Comparison of ENCODE assay signal across 15 cellular contexts in the genomic region with DNA sequence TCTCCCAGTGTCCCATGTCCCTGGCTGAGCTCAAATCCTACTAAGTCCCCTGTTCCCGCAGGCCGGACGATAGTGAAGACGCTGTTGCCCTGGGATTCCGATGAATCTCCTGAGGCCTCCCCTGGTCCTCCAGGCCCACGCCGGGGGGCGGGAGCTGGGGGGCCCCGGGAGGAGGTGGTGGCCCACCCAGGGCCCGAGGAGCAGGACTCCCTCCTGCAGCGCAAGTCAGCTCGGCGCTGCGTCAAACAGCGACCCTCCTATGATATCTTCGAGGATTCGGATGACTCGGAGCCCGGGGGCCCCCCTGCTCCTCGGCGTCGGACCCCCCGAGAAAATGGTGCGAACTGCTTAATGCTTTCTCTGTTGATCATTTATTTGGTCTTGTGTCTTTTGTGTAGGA. TPM values are rescaled to one million over a fixed set of nuclear protein-coding genes. Genes with fewer than 3 reads are reported as not detected.
DNase-seq lines count a peak whose midpoint lies in the region; ATAC-seq and TF ChIP-seq lines count a peak whose summit lies in the region.
"Had no signal": no experiment of that assay in that cellular context is flagged by ENCODE, and none has a peak within 500 bp of the region (broad histone marks: within the 10 kb centered on the region; RNA-seq: fewer than 3 reads in every experiment).

No MANE protein-coding gene starts in this region.

- no peak for DNase-seq in activated T-cell treated with anti-CD3 and anti-CD28 coated beads, Interleukin-2, amount 50 U/mL, for 24 hours
- DNase-seq in activated T-cell treated with anti-CD3 and anti-CD28 coated beads, Interleukin-2, amount 50 U/mL, for 4 hours = no peak
- DNase-seq in activated naive CD8-positive, alpha-beta T cell treated with anti-CD3 and anti-CD28 coated beads for 36 hours = no peak
- no peak for DNase-seq in activated naive CD8-positive, alpha-beta T cell treated with anti-CD3 and anti-CD28 coated beads, Interleukin-2, amount 50 U/mL, for 24 hours
- DNase-seq in endothelial cell (ENCODE audit: low spot score) (no peak), KBM-7 (no peak), kidney tubule cell (ENCODE audit: low spot score) (no peak)
- no peak for DNase-seq in stimulated activated effector memory CD8-positive, alpha-beta T cell treated with anti-CD3 and anti-CD28 coated beads, Interleukin-12 subunit alpha, Interleukin-12 subunit beta, amount 100 ng/mL, for 72 hours (ENCODE audit: low spot score in 2 of 2)
- DNase-seq: Caco-2; CD4-positive, CD25-positive, alpha-beta regulatory T cell; CD8-positive, alpha-beta T cell; DMS153; DND-41; GOT3 had no signal

- peaks cover 28% of the 10 kb centered on the region for H3K4me1 Mint-ChIP-seq in activated T-cell treated with anti-CD3 and anti-CD28 coated beads, Interleukin-2, amount 50 U/mL, for 24 hours (ENCODE audit: low read depth)
- H3K4me1 Mint-ChIP-seq in activated T-cell treated with anti-CD3 and anti-CD28 coated beads, Interleukin-2, amount 50 U/mL, for 4 hours (ENCODE audit: low read depth) = peaks cover 14% of the 10 kb centered on the region
- H3K4me1 Mint-ChIP-seq in activated naive CD8-positive, alpha-beta T cell treated with anti-CD3 and anti-CD28 coated beads for 36 hours = peaks cover 21% of the 10 kb centered on the region
- H3K4me1 Mint-ChIP-seq in activated naive CD8-positive, alpha-beta T cell treated with anti-CD3 and anti-CD28 coated beads, Interleukin-2, amount 50 U/mL, for 24 hours = peaks cover 18% of the 10 kb centered on the region
- peaks cover 9% of the 10 kb centered on the region for H3K4me1 Mint-ChIP-seq in endothelial cell (ENCODE audit: unreplicated experiment)
- peaks cover 49% of the 10 kb centered on the region for H3K4me1 Mint-ChIP-seq in stimulated activated effector memory CD8-positive, alpha-beta T cell treated with anti-CD3 and anti-CD28 coated beads, Interleukin-12 subunit alpha, Interleukin-12 subunit beta, amount 100 ng/mL, for 72 hours

- no peak overlapping the region for H3K4me3 Mint-ChIP-seq in activated T-cell treated with anti-CD3 and anti-CD28 coated beads, Interleukin-2, amount 50 U/mL, for 24 hours
- no peak overlapping the region for H3K4me3 Mint-ChIP-seq in activated T-cell treated with anti-CD3 and anti-CD28 coated beads, Interleukin-2, amount 50 U/mL, for 4 hours
- no peak overlapping the region for H3K4me3 Mint-ChIP-seq in activated naive CD8-positive, alpha-beta T cell treated with anti-CD3 and anti-CD28 coated beads for 36 hours
- H3K4me3 Mint-ChIP-seq in activated naive CD8-positive, alpha-beta T cell treated with anti-CD3 and anti-CD28 coated beads, Interleukin-2, amount 50 U/mL, for 24 hours = no peak overlapping the region
- peak overlapping the region; percentile 69 for H3K4me3 Mint-ChIP-seq in endothelial cell (ENCODE audit: unreplicated experiment)
- no peak overlapping the region for H3K4me3 Mint-ChIP-seq in stimulated activated effector memory CD8-positive, alpha-beta T cell treated with anti-CD3 and anti-CD28 coated beads, Interleukin-12 subunit alpha, Interleukin-12 subunit beta, amount 100 ng/mL, for 72 hours
- H3K4me3 Mint-ChIP-seq: B cell; CD4-positive, CD25-positive, alpha-beta regulatory T cell; CD8-positive, alpha-beta T cell had no signal

- no peak for ATAC-seq in activated T-cell treated with anti-CD3 and anti-CD28 coated beads, Interleukin-2, amount 50 U/mL, for 4 hours
- no peak for ATAC-seq in activated naive CD8-positive, alpha-beta T cell treated with anti-CD3 and anti-CD28 coated beads, Interleukin-2, amount 50 U/mL, for 24 hours
- no peak for ATAC-seq in stimulated activated effector memory CD8-positive, alpha-beta T cell treated with anti-CD3 and anti-CD28 coated beads, Interleukin-12 subunit alpha, Interleukin-12 subunit beta, amount 100 ng/mL, for 72 hours
- ATAC-seq: CD8-positive, alpha-beta T cell had no signal

- H3K27me3 Mint-ChIP-seq in activated T-cell treated with anti-CD3 and anti-CD28 coated beads, Interleukin-2, amount 50 U/mL, for 24 hours = no peaks in the 10 kb centered on the region
- H3K27me3 Mint-ChIP-seq in activated T-cell treated with anti-CD3 and anti-CD28 coated beads, Interleukin-2, amount 50 U/mL, for 4 hours (ENCODE audit: low read depth) = no peaks in the 10 kb centered on the region
- H3K27me3 Mint-ChIP-seq in activated naive CD8-positive, alpha-beta T cell treated with anti-CD3 and anti-CD28 coated beads for 36 hours = peaks cover 7% of the 10 kb centered on the region
- H3K27me3 Mint-ChIP-seq in activated naive CD8-positive, alpha-beta T cell treated with anti-CD3 and anti-CD28 coated beads, Interleukin-2, amount 50 U/mL, for 24 hours = no peaks in the 10 kb centered on the region
- H3K27me3 Mint-ChIP-seq in endothelial cell (ENCODE audit: unreplicated experiment) = peaks cover 13% of the 10 kb centered on the region
- H3K27me3 Mint-ChIP-seq: B cell had no signal

- in situ Hi-C loops in KBM-7 (cut with MboI; ENCODE audit: low pct_unique_long_range_greater_than_20kb, low sequenced_read_pairs) = no loop called here

- H3K27ac Mint-ChIP-seq in activated T-cell treated with anti-CD3 and anti-CD28 coated beads, Interleukin-2, amount 50 U/mL, for 24 hours = peak overlapping the region; percentile 76
- H3K27ac Mint-ChIP-seq in activated naive CD8-positive, alpha-beta T cell treated with anti-CD3 and anti-CD28 coated beads for 36 hours = peak overlapping the region; percentile 51
- no peak overlapping the region for H3K27ac Mint-ChIP-seq in activated naive CD8-positive, alpha-beta T cell treated with anti-CD3 and anti-CD28 coated beads, Interleukin-2, amount 50 U/mL, for 24 hours
- H3K27ac Mint-ChIP-seq in endothelial cell (ENCODE audit: unreplicated experiment) = peak overlapping the region; percentile 52
- H3K27ac Mint-ChIP-seq in stimulated activated effector memory CD8-positive, alpha-beta T cell treated with anti-CD3 and anti-CD28 coated beads, Interleukin-12 subunit alpha, Interleukin-12 subunit beta, amount 100 ng/mL, for 72 hours = peak overlapping the region; percentile 94
- H3K27ac Mint-ChIP-seq: B cell; CD8-positive, alpha-beta T cell had no signal

- H3K36me3 Mint-ChIP-seq in activated T-cell treated with anti-CD3 and anti-CD28 coated beads, Interleukin-2, amount 50 U/mL, for 24 hours (ENCODE audit: low read depth) = peaks cover 94% of the 10 kb centered on the region
- peaks cover 50% of the 10 kb centered on the region for H3K36me3 Mint-ChIP-seq in activated T-cell treated with anti-CD3 and anti-CD28 coated beads, Interleukin-2, amount 50 U/mL, for 4 hours (ENCODE audit: insufficient read depth)
- H3K36me3 Mint-ChIP-seq in activated naive CD8-positive, alpha-beta T cell treated with anti-CD3 and anti-CD28 coated beads for 36 hours = peaks cover 48% of the 10 kb centered on the region
- peaks cover 50% of the 10 kb centered on the region for H3K36me3 Mint-ChIP-seq in activated naive CD8-positive, alpha-beta T cell treated with anti-CD3 and anti-CD28 coated beads, Interleukin-2, amount 50 U/mL, for 24 hours (ENCODE audit: low read depth)
- H3K36me3 Mint-ChIP-seq in endothelial cell (ENCODE audit: low read depth, unreplicated experiment) = peaks cover 53% of the 10 kb centered on the region
- H3K36me3 Mint-ChIP-seq in stimulated activated effector memory CD8-positive, alpha-beta T cell treated with anti-CD3 and anti-CD28 coated beads, Interleukin-12 subunit alpha, Interleukin-12 subunit beta, amount 100 ng/mL, for 72 hours = peaks cover 100% of the 10 kb centered on the region

- no peaks in the 10 kb centered on the region for H3K9me3 Mint-ChIP-seq in activated T-cell treated with anti-CD3 and anti-CD28 coated beads, Interleukin-2, amount 50 U/mL, for 24 hours
- H3K9me3 Mint-ChIP-seq in activated T-cell treated with anti-CD3 and anti-CD28 coated beads, Interleukin-2, amount 50 U/mL, for 4 hours = no peaks in the 10 kb centered on the region
- H3K9me3 Mint-ChIP-seq in activated naive CD8-positive, alpha-beta T cell treated with anti-CD3 and anti-CD28 coated beads for 36 hours = no peaks in the 10 kb centered on the region
- no peaks in the 10 kb centered on the region for H3K9me3 Mint-ChIP-seq in activated naive CD8-positive, alpha-beta T cell treated with anti-CD3 and anti-CD28 coated beads, Interleukin-2, amount 50 U/mL, for 24 hours
- no peaks in the 10 kb centered on the region for H3K9me3 Mint-ChIP-seq in endothelial cell (ENCODE audit: unreplicated experiment)
- H3K9me3 Mint-ChIP-seq in stimulated activated effector memory CD8-positive, alpha-beta T cell treated with anti-CD3 and anti-CD28 coated beads, Interleukin-12 subunit alpha, Interleukin-12 subunit beta, amount 100 ng/mL, for 72 hours = no peaks in the 10 kb centered on the region
- H3K9me3 Mint-ChIP-seq: CD8-positive, alpha-beta T cell had no signal

- no peak for TF ChIP-seq CTCF in endothelial cell (IDR thresholded peaks at IDR 0.05; ENCODE audit: unreplicated experiment)

RNA-seq across cellular contexts. Expression of gene KMT2B, which starts 5.9 kb away (rescaled TPM):
- total RNA-seq in activated T-cell treated with anti-CD3 and anti-CD28 coated beads, Interleukin-2, amount 50 U/mL, for 4 hours = 10 to 100 TPM; 64.1 to 74.8 (median 74.5) TPM
- total RNA-seq in activated naive CD8-positive, alpha-beta T cell treated with anti-CD3 and anti-CD28 coated beads for 36 hours = 10 to 100 TPM; 42.2 to 45.5 TPM
- total RNA-seq in endothelial cell (ENCODE audit: unreplicated experiment) = 51.7 TPM

RNA-seq across cellular contexts. Expression of gene IGFLR1, which starts 18.6 kb away (rescaled TPM):
- 10 to 100 TPM; 24.0 to 32.7 (median 29.8) TPM for total RNA-seq in activated T-cell treated with anti-CD3 and anti-CD28 coated beads, Interleukin-2, amount 50 U/mL, for 4 hours
- total RNA-seq in activated naive CD8-positive, alpha-beta T cell treated with anti-CD3 and anti-CD28 coated beads for 36 hours = 10 to 100 TPM; 79.2 to 80.6 TPM
- 3.2 TPM for total RNA-seq in endothelial cell (ENCODE audit: unreplicated experiment)

RNA-seq across cellular contexts. Expression of gene ZBTB32, which starts 19.3 kb away (rescaled TPM):
- total RNA-seq in activated T-cell treated with anti-CD3 and anti-CD28 coated beads, Interleukin-2, amount 50 U/mL, for 4 hours = 100 to 1,000 TPM in 2 of 3 donors, 10 to 100 TPM in 1; 90.8 to 136 (median 101) TPM
- 100 to 1,000 TPM; 220 to 238 TPM for total RNA-seq in activated naive CD8-positive, alpha-beta T cell treated with anti-CD3 and anti-CD28 coated beads for 36 hours
- not detected for total RNA-seq in endothelial cell (ENCODE audit: unreplicated experiment)
- total RNA-seq: Caco-2 had no signal

RNA-seq across cellular contexts. Expression of gene U2AF1L4, which starts 21.5 kb away (rescaled TPM):
- total RNA-seq in activated T-cell treated with anti-CD3 and anti-CD28 coated beads, Interleukin-2, amount 50 U/mL, for 4 hours = 10 to 100 TPM; 18.9 to 25.2 (median 19.4) TPM
- 10 to 100 TPM; 42.3 to 43.9 TPM for total RNA-seq in activated naive CD8-positive, alpha-beta T cell treated with anti-CD3 and anti-CD28 coated beads for 36 hours
- 12.0 TPM for total RNA-seq in endothelial cell (ENCODE audit: unreplicated experiment)

RNA-seq across cellular contexts. Expression of gene PSENEN, which starts 21.8 kb away (rescaled TPM):
- total RNA-seq in activated T-cell treated with anti-CD3 and anti-CD28 coated beads, Interleukin-2, amount 50 U/mL, for 4 hours = 10 to 100 TPM; 46.1 to 49.3 (median 47.9) TPM
- total RNA-seq in activated naive CD8-positive, alpha-beta T cell treated with anti-CD3 and anti-CD28 coated beads for 36 hours = 10 to 100 TPM; 38.5 to 41.6 TPM
- 99.0 TPM for total RNA-seq in endothelial cell (ENCODE audit: unreplicated experiment)

Comparison
In these comparisons a context has a peak if more than half of its experiments do, and no peak if none do; other contexts are left out.
1. RNA of gene ZBTB32, which starts 19.3 kb away (total RNA-seq): 220 to 238 TPM in activated naive CD8-positive, alpha-beta T cell treated with anti-CD3 and anti-CD28 coated beads for 36 hours and 90.8 to 136 TPM in activated T-cell treated with anti-CD3 and anti-CD28 coated beads, Interleukin-2, amount 50 U/mL, for 4 hours; not detected in endothelial cell (single experiment); every median in the first group is over 10 times any median in the second.